Comparison of ENCODE assay signal across 9 cellular contexts in the genomic region with DNA sequence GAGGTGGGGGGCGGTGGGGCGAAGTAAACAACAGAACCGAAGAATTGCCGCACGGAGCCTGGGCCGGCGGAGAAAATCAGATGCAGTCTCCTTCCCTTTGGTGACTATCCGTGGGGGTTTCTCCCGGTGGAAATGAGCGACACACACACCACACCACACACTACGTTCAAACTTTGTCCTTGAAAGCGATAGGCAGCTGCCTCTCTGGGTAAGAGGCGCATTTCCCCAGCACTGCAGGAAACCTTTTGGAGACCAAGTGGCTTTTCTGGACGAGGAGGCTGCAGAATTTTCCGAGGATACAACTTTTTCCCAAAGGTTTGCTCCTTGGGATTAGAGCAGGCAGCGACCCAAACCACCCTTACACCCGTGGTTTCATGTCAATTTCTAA. TPM values are rescaled to one million over a fixed set of nuclear protein-coding genes. Genes with fewer than 3 reads are reported as not detected.
DNase-seq lines count a peak whose midpoint lies in the region; FAIRE-seq and TF ChIP-seq lines count a peak whose summit lies in the region.
"Had no signal": no experiment of that assay in that cellular context is flagged by ENCODE, and none has a peak within 500 bp of the region (broad histone marks: within the 10 kb centered on the region; RNA-seq: fewer than 3 reads in every experiment).

No MANE protein-coding gene starts in this region.

- H3K9ac ChIP-seq in duodenal mucosa (ENCODE audit: low read depth in 1 of 2, low read length in 2 of 2), result peak overlapping the region in 1 of 2 donors; percentile 6
- no peak overlapping the region for H3K9ac ChIP-seq in neural cell (ENCODE audit: low read length)

- CTCF ChIA-PET in AG04450 (lab: Charles Lee), result no interaction called here

- H3K9me3 ChIP-seq in AG04450 (ENCODE audit: control insufficient read depth, insufficient read depth, low read length) (peaks cover 13% of the 10 kb centered on the region), duodenal mucosa (ENCODE audit: control insufficient read depth in 1 of 2, low read length in 2 of 2) (no peaks in the 10 kb centered on the region), neural cell (ENCODE audit: low read length) (no peaks in the 10 kb centered on the region)

- no peak for FAIRE-seq in frontal cortex (lab: Jason Lieb, UNC)
- no peak for FAIRE-seq in GM12892 (lab: Jason Lieb, UNC)

- H3K4me1 ChIP-seq in duodenal mucosa (ENCODE audit: control insufficient read depth in 1 of 2, insufficient read depth in 2 of 2, low read length in 2 of 2), result peaks cover 15 to 21% of the 10 kb centered on the region in 2 donors

- no peak overlapping the region for H3K27ac ChIP-seq in AG04450 (ENCODE audit: low read depth, low read length)
- H3K27ac ChIP-seq in duodenal mucosa (ENCODE audit: low read depth, low read length), result no peak overlapping the region
- H3K27ac ChIP-seq in neural cell (ENCODE audit: low read length), result no peak overlapping the region

- POLR2A ChIA-PET in AG04450 (lab: Yijun Ruan, JAX), result no interaction called here

- TF ChIP-seq CTCF in AG04450 (IDR thresholded peaks at IDR 0.05; ENCODE audit: low read depth, low read length) (no peak), HFF-Myc (IDR thresholded peaks at IDR 0.05; ENCODE audit: low read depth, low read length, missing control alignments) (no peak), neural cell (IDR thresholded peaks at IDR 0.05; ENCODE audit: poor library complexity, severe bottlenecking) (no peak)

- H3K4me3 ChIP-seq in AG04450 (ENCODE audit: low read depth, low read length), result peak overlapping the region; percentile 58
- peak overlapping the region; percentile 58; the same call in 1 of the 2 replicates for H3K4me3 ChIP-seq in HFF-Myc (replicated peaks; ENCODE audit: low read depth, low read length)
- H3K4me3 ChIP-seq in duodenal mucosa (ENCODE audit: low read depth in 1 of 2, low read length in 2 of 2), result peak overlapping the region; percentile 54 to 61
- H3K4me3 ChIP-seq in neural cell (ENCODE audit: low read length), result peak overlapping the region; percentile 63

- H3K27me3 ChIP-seq in AG04450 (ENCODE audit: control insufficient read depth, insufficient read depth, low read length) (peaks cover 6% of the 10 kb centered on the region), duodenal mucosa (ENCODE audit: control insufficient read depth in 1 of 2, insufficient read depth in 2 of 2, low read length in 2 of 2) (peaks cover 8 to 14% of the 10 kb centered on the region in 2 donors), neural cell (ENCODE audit: insufficient read depth, low read depth, low read length) (peaks cover 58% of the 10 kb centered on the region)

- no peaks in the 10 kb centered on the region for H3K79me2 ChIP-seq in neural cell (replicated peaks; ENCODE audit: insufficient read depth, low read length)

- intact Hi-C loops in posterior vena cava (cut with DNase I), result no loop called here

- TF ChIP-seq RAD21 in neural cell (conservative IDR thresholded peaks at IDR 0.05), result no peak

- H4K20me1 ChIP-seq in neural cell (ENCODE audit: insufficient read depth), result no peaks in the 10 kb centered on the region

- TF ChIP-seq EP300 in neural cell (conservative IDR thresholded peaks at IDR 0.05; ENCODE audit: poor library complexity, severe bottlenecking), result no peak

- no peaks in the 10 kb centered on the region for H3F3A ChIP-seq in neural cell (ENCODE audit: insufficient read depth, low read length, poor library complexity, severe bottlenecking)

- no peaks in the 10 kb centered on the region for H3K36me3 ChIP-seq in duodenal mucosa (ENCODE audit: control insufficient read depth in 1 of 2, insufficient read depth in 2 of 2, low read length in 2 of 2)
- no peaks in the 10 kb centered on the region for H3K36me3 ChIP-seq in neural cell (ENCODE audit: insufficient read depth, low read length)

- no peaks in the 10 kb centered on the region for H3K9me2 ChIP-seq in neural cell (ENCODE audit: insufficient read depth, low read length)

- no peak for DNase-seq in AG04450 (ENCODE audit: low read depth, low spot score)
- DNase-seq in HFF-Myc (ENCODE audit: extremely low read depth, low read depth), result no peak
- DNase-seq in frontal cortex (ENCODE audit: low spot score in 2 of 2), result no peak
- no peak for DNase-seq in GM12892 (ENCODE audit: insufficient read length)
- no peak for DNase-seq in posterior vena cava (ENCODE audit: low spot score)
- no peak for DNase-seq in foreskin melanocyte
- DNase-seq: RPMI8226 had no signal

- TF ChIP-seq POLR2A in GM12892 (IDR thresholded peaks at IDR 0.05; ENCODE audit: low read depth, low read length), result no peak

- no peak overlapping the region for H2AFZ ChIP-seq in neural cell (ENCODE audit: low read depth, low read length)

- H3K4me2 ChIP-seq in neural cell (ENCODE audit: low read length), result no peak overlapping the region

TF ChIP-seq in neural cell, 6 proteins besides CTCF, POLR2A, EP300 and RAD21:
- TF ChIP-seq, protein P1, sequence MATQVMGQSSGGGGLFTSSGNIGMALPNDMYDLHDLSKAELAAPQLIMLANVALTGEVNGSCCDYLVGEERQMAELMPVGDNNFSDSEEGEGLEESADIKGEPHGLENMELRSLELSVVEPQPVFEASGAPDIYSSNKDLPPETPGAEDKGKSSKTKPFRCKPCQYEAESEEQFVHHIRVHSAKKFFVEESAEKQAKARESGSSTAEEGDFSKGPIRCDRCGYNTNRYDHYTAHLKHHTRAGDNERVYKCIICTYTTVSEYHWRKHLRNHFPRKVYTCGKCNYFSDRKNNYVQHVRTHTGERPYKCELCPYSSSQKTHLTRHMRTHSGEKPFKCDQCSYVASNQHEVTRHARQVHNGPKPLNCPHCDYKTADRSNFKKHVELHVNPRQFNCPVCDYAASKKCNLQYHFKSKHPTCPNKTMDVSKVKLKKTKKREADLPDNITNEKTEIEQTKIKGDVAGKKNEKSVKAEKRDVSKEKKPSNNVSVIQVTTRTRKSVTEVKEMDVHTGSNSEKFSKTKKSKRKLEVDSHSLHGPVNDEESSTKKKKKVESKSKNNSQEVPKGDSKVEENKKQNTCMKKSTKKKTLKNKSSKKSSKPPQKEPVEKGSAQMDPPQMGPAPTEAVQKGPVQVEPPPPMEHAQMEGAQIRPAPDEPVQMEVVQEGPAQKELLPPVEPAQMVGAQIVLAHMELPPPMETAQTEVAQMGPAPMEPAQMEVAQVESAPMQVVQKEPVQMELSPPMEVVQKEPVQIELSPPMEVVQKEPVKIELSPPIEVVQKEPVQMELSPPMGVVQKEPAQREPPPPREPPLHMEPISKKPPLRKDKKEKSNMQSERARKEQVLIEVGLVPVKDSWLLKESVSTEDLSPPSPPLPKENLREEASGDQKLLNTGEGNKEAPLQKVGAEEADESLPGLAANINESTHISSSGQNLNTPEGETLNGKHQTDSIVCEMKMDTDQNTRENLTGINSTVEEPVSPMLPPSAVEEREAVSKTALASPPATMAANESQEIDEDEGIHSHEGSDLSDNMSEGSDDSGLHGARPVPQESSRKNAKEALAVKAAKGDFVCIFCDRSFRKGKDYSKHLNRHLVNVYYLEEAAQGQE (IDR thresholded peaks at IDR 0.05; ENCODE audit: borderline replicate concordance), result no peak
- no peak for TF ChIP-seq SMC3 (conservative IDR thresholded peaks at IDR 0.05; ENCODE audit: poor library complexity)
- no peak for TF ChIP-seq EZH2 (IDR thresholded peaks at IDR 0.05; ENCODE audit: borderline replicate concordance, insufficient read depth, low read length, poor library complexity, severe bottlenecking)
- TF ChIP-seq MXI1 (conservative IDR thresholded peaks at IDR 0.05; ENCODE audit: poor library complexity, severe bottlenecking), result no peak
- no peak for TF ChIP-seq TAF1 (IDR thresholded peaks at IDR 0.05; ENCODE audit: low read depth)
- TF ChIP-seq POLR2AphosphoS5 (IDR thresholded peaks at IDR 0.05), result no peak

RNA-seq across cellular contexts. Expression of a gene that starts 38.1 kb away (rescaled TPM):
- polyA plus RNA-seq in AG04450 (2011; rRNA removed) (2.3 and 2.4 TPM in 2 replicates), neural cell (not detected in 2 replicates)
- polyA minus RNA-seq in AG04450 (2011; rRNA and poly(A)+ RNA removed), result 1.2 and 3.0 TPM in 2 replicates
- polyA minus RNA-seq in neural cell, result not detected in 2 replicates
- total RNA-seq in frontal cortex (9.8 TPM), posterior vena cava (10 to 100 TPM; 32.0 to 32.7 TPM)
- 0.51 TPM for polyA plus RNA-seq in GM12892 (2012; ENCODE audit: missing spikeins)
